8 cellular contexts compared by ENCODE assay signal in genomic region chr3:56753206-56753605, GRCh38. TPM values are rescaled to one million over a fixed set of nuclear protein-coding genes. Genes with fewer than 3 reads are reported as not detected.
A peak's percentile ranks its signal among the peaks of the same experiment; 100 is the strongest.
DNase-seq lines count a peak whose midpoint lies in the region; ATAC-seq and TF ChIP-seq lines count a peak whose summit lies in the region.

No MANE protein-coding gene starts in this region.

- H3K4me3 ChIP-seq in sigmoid colon: no peak overlapping the region

- H3K4me1 Mint-ChIP-seq in activated T-cell treated with anti-CD3 and anti-CD28 coated beads, Interleukin-2, amount 50 U/mL, for 72 hours (ENCODE audit: low read depth): peaks cover 73% of the 10 kb centered on the region
- H3K4me1 Mint-ChIP-seq in stimulated activated naive B cell treated with anti-CD40 and anti-IgM and Interleukin-4, amounts not matched to agents 10 μg/mL and 1 μg/mL and 100 μg/mL, for 72 hours: peaks cover 40 to 63% of the 10 kb centered on the region in 2 donors
- H3K4me1 Mint-ChIP-seq in glutamatergic neuron (ENCODE audit: low read depth, unreplicated experiment): no peaks in the 10 kb centered on the region

- H3K9me3 Mint-ChIP-seq in activated T-cell treated with anti-CD3 and anti-CD28 coated beads, Interleukin-2, amount 50 U/mL, for 72 hours: no peaks in the 10 kb centered on the region
- peaks cover 0 to 2% of the 10 kb centered on the region in 2 donors for H3K9me3 Mint-ChIP-seq in stimulated activated naive B cell treated with anti-CD40 and anti-IgM and Interleukin-4, amounts not matched to agents 10 μg/mL and 1 μg/mL and 100 μg/mL, for 72 hours
- H3K9me3 Mint-ChIP-seq in glutamatergic neuron (ENCODE audit: unreplicated experiment): no peaks in the 10 kb centered on the region

- H3K27me3 Mint-ChIP-seq in activated T-cell treated with anti-CD3 and anti-CD28 coated beads, Interleukin-2, amount 50 U/mL, for 72 hours (ENCODE audit: low read depth): no peaks in the 10 kb centered on the region
- no peaks in the 10 kb centered on the region for H3K27me3 Mint-ChIP-seq in stimulated activated naive B cell treated with anti-CD40 and anti-IgM and Interleukin-4, amounts not matched to agents 10 μg/mL and 1 μg/mL and 100 μg/mL, for 72 hours
- no peaks in the 10 kb centered on the region for H3K27me3 Mint-ChIP-seq in glutamatergic neuron (ENCODE audit: unreplicated experiment)

- H3K27me3 ChIP-seq in sigmoid colon: no peaks in the 10 kb centered on the region

- no peak overlapping the region for H3K27ac ChIP-seq in sigmoid colon

- TF ChIP-seq POLR2A in sigmoid colon (IDR thresholded peaks at IDR 0.05): no peak

- H3K36me3 ChIP-seq in sigmoid colon: peaks cover 0 to 13% (median 11%) of the 10 kb centered on the region in 4 donors

- TF ChIP-seq EP300 in sigmoid colon (IDR thresholded peaks at IDR 0.05): no peak

- H3K27ac Mint-ChIP-seq in activated T-cell treated with anti-CD3 and anti-CD28 coated beads, Interleukin-2, amount 50 U/mL, for 72 hours: peak overlapping the region; percentile 77
- H3K27ac Mint-ChIP-seq in stimulated activated naive B cell treated with anti-CD40 and anti-IgM and Interleukin-4, amounts not matched to agents 10 μg/mL and 1 μg/mL and 100 μg/mL, for 72 hours: peak overlapping the region; percentile 69
- H3K27ac Mint-ChIP-seq in glutamatergic neuron (ENCODE audit: unreplicated experiment): no peak overlapping the region

- H3K4me3 Mint-ChIP-seq in activated T-cell treated with anti-CD3 and anti-CD28 coated beads, Interleukin-2, amount 50 U/mL, for 72 hours: peak overlapping the region; percentile 87 to 92
- H3K4me3 Mint-ChIP-seq in stimulated activated naive B cell treated with anti-CD40 and anti-IgM and Interleukin-4, amounts not matched to agents 10 μg/mL and 1 μg/mL and 100 μg/mL, for 72 hours: peak overlapping the region; percentile 46 to 72
- H3K4me3 Mint-ChIP-seq in glutamatergic neuron (ENCODE audit: unreplicated experiment): no peak overlapping the region

- intact Hi-C loops in left cardiac atrium (cut with DNase I) (no loop called here), sigmoid colon (cut with DNase I) (no loop called here)

- peaks cover 0 to 20% (median 4%) of the 10 kb centered on the region in 4 donors for H3K4me1 ChIP-seq in sigmoid colon

- ATAC-seq in HG03060 (IDR thresholded peaks at IDR 0.05; ENCODE audit: low read depth, unreplicated experiment): peak; percentile 73
- peak; percentile 99 to 100 for ATAC-seq in activated T-cell treated with anti-CD3 and anti-CD28 coated beads, Interleukin-2, amount 50 U/mL, for 72 hours (replicated peaks in 1 of 2)
- peak; percentile 96 to 98 for ATAC-seq in stimulated activated naive B cell treated with anti-CD40 and anti-IgM and Interleukin-4, amounts not matched to agents 10 μg/mL and 1 μg/mL and 100 μg/mL, for 72 hours (replicated peaks)
- ATAC-seq in left cardiac atrium: no peak

- peaks cover 12 to 51% of the 10 kb centered on the region in 2 donors for H3K36me3 Mint-ChIP-seq in activated T-cell treated with anti-CD3 and anti-CD28 coated beads, Interleukin-2, amount 50 U/mL, for 72 hours (ENCODE audit: insufficient read depth in 2 of 2)
- peaks cover 25 to 38% of the 10 kb centered on the region in 2 donors for H3K36me3 Mint-ChIP-seq in stimulated activated naive B cell treated with anti-CD40 and anti-IgM and Interleukin-4, amounts not matched to agents 10 μg/mL and 1 μg/mL and 100 μg/mL, for 72 hours
- H3K36me3 Mint-ChIP-seq in glutamatergic neuron (ENCODE audit: unreplicated experiment): peaks cover 5% of the 10 kb centered on the region

- H3K9me3 ChIP-seq in sigmoid colon: no peaks in the 10 kb centered on the region

- no peak for TF ChIP-seq CTCF in glutamatergic neuron (IDR thresholded peaks at IDR 0.05; ENCODE audit: partially characterized antibody, unreplicated experiment)
- TF ChIP-seq CTCF in sigmoid colon (IDR thresholded peaks at IDR 0.05): no peak

- 58 to 65% methylated on average over 3 of the region's 3 CpGs for WGBS in sigmoid colon, 2 donors

- DNase-seq in activated CD8-positive, alpha-beta memory T cell treated with anti-CD3 and anti-CD28 coated beads for 24 hours: peak; percentile 57
- no peak for DNase-seq in activated CD8-positive, alpha-beta memory T cell treated with anti-CD3 and anti-CD28 coated beads, Interleukin-2, amount 50 U/mL, for 48 hours
- DNase-seq in activated T-cell treated with anti-CD3 and anti-CD28 coated beads, Interleukin-2, amount 50 U/mL, for 72 hours: peak; percentile 68 to 78
- DNase-seq in stimulated activated naive B cell treated with anti-CD40 and anti-IgM and Interleukin-4, amounts not matched to agents 10 μg/mL and 1 μg/mL and 100 μg/mL, for 72 hours: peak; percentile 43
- DNase-seq in left cardiac atrium: no peak
- no peak for DNase-seq in glutamatergic neuron
- no peak for DNase-seq in sigmoid colon

RNA-seq across cellular contexts. Expression of gene ARHGEF3, which starts 48.5 kb away (rescaled TPM):
- total RNA-seq in activated T-cell treated with anti-CD3 and anti-CD28 coated beads, Interleukin-2, amount 50 U/mL, for 72 hours: 10 to 100 TPM; 21.1 to 43.6 TPM
- total RNA-seq in left cardiac atrium (10 to 100 TPM; 11.9 to 16.8 TPM), glutamatergic neuron (ENCODE audit: unreplicated experiment) (10.8 TPM), sigmoid colon (10 to 100 TPM; 20.3 to 34.2 (median 24.5) TPM)
- polyA plus RNA-seq in sigmoid colon: 10 to 100 TPM in 1 of 3 donors, 1 to 10 TPM in 2; 5.3 to 17.9 (median 7.8) TPM

Comparison
In these comparisons a context has a peak if more than half of its experiments do, and no peak if none do; other contexts are left out.
1. DNase-seq: peak in activated CD8-positive, alpha-beta memory T cell treated with anti-CD3 and anti-CD28 coated beads for 24 hours (single experiment), activated T-cell treated with anti-CD3 and anti-CD28 coated beads, Interleukin-2, amount 50 U/mL, for 72 hours (2 of 2) and stimulated activated naive B cell treated with anti-CD40 and anti-IgM and Interleukin-4, amounts not matched to agents 10 μg/mL and 1 μg/mL and 100 μg/mL, for 72 hours (single experiment); none in activated CD8-positive, alpha-beta memory T cell treated with anti-CD3 and anti-CD28 coated beads, Interleukin-2, amount 50 U/mL, for 48 hours (single experiment), left cardiac atrium (single experiment), glutamatergic neuron (single experiment) and sigmoid colon (single experiment).
2. ATAC-seq: peak in HG03060 (single experiment), activated T-cell treated with anti-CD3 and anti-CD28 coated beads, Interleukin-2, amount 50 U/mL, for 72 hours (2 of 2) and stimulated activated naive B cell treated with anti-CD40 and anti-IgM and Interleukin-4, amounts not matched to agents 10 μg/mL and 1 μg/mL and 100 μg/mL, for 72 hours (2 of 2); none in left cardiac atrium (0 of 2).